In the genomic region with DNA sequence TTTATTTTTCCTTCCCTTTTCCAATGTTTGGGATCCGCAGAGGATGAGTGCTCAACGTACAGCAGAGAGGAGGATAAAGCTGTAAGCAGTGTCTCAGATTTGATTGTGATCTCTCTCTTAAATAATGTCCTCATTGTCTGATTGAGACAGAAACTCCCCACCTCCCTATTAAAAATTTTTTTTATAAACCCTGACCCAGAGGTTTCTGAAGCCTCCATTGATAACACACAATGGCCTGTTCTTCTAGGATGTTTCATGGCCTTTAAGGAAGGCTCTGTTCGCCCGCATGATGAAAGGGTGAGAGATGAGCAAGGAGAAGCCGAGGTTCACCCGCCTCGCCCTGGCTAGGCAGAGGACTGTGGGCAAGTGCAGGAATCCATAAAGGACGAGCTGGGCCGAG, we compare ENCODE assay signal across 31 cellular contexts.
"Had no signal": no experiment of that assay in that cellular context is flagged by ENCODE, and none has a peak within 500 bp of the region (broad histone marks: within the 10 kb centered on the region; RNA-seq: fewer than 3 reads in every experiment).

No MANE protein-coding gene starts in this region.

- H3K36me3 ChIP-seq: brain microvascular endothelial cell, cardiac muscle cell, SJSA1, WERI-Rb-1 had no signal

- H3K4me3 ChIP-seq: cardiac muscle cell, SJSA1 had no signal

- H3K4me2 ChIP-seq: KMS-11 had no signal

- H3K36me3 Mint-ChIP-seq: activated CD8-positive, alpha-beta memory T cell treated with anti-CD3 and anti-CD28 coated beads, Interleukin-2, amount 10 ng/mL, durations not matched to agents 7 days and 5 days; activated naive CD4-positive, alpha-beta T cell treated with anti-CD3 and anti-CD28 coated beads, Interleukin-2, amount 10 ng/mL, durations not matched to agents 7 days and 5 days; activated naive CD8-positive, alpha-beta T cell had no signal

- H3K9me3 Mint-ChIP-seq: activated CD4-positive, alpha-beta memory T cell treated with anti-CD3 and anti-CD28 coated beads, Interleukin-2, amount 10 ng/mL, durations not matched to agents 7 days and 5 days; activated naive CD8-positive, alpha-beta T cell treated with anti-CD3 and anti-CD28 coated beads, Interleukin-2, amount 50 U/mL, for 24 hours; central memory CD8-positive, alpha-beta T cell had no signal

- H3K4me3 Mint-ChIP-seq: activated CD4-positive, alpha-beta memory T cell treated with anti-CD3 and anti-CD28 coated beads, Interleukin-2, amount 10 ng/mL, durations not matched to agents 7 days and 5 days; activated CD8-positive, alpha-beta memory T cell treated with anti-CD3 and anti-CD28 coated beads, Interleukin-2, amount 10 ng/mL, durations not matched to agents 7 days and 5 days; activated naive CD4-positive, alpha-beta T cell treated with anti-CD3 and anti-CD28 coated beads, Interleukin-2, amount 10 ng/mL, durations not matched to agents 7 days and 5 days; activated naive CD8-positive, alpha-beta T cell; activated naive CD8-positive, alpha-beta T cell treated with anti-CD3 and anti-CD28 coated beads, Interleukin-2, amount 50 U/mL, for 24 hours; central memory CD8-positive, alpha-beta T cell had no signal

- DNase-seq: activated CD4-positive, alpha-beta memory T cell treated with anti-CD3 and anti-CD28 coated beads, Interleukin-2, amount 10 ng/mL, durations not matched to agents 7 days and 5 days; activated CD4-positive, alpha-beta T cell treated with anti-CD3 and anti-CD28 coated beads for 1 hour; activated CD4-positive, alpha-beta T cell treated with anti-CD3 and anti-CD28 coated beads for 48 hours; activated CD4-positive, CD25-positive, alpha-beta regulatory T cell; activated CD8-positive, alpha-beta memory T cell treated with anti-CD3 and anti-CD28 coated beads for 24 hours; activated CD8-positive, alpha-beta memory T cell treated with anti-CD3 and anti-CD28 coated beads, Interleukin-2, amount 10 ng/mL, durations not matched to agents 7 days and 5 days; activated CD8-positive, alpha-beta memory T cell treated with anti-CD3 and anti-CD28 coated beads, Interleukin-2, amount 50 U/mL, for 48 hours; activated effector memory CD4-positive, alpha-beta T cell treated with Interleukin-2 at 50 U/mL for 16 hours; activated naive CD4-positive, alpha-beta T cell treated with anti-CD3 and anti-CD28 coated beads, Interleukin-2, amount 10 ng/mL, durations not matched to agents 7 days and 5 days; activated naive CD8-positive, alpha-beta T cell treated with anti-CD3 and anti-CD28 coated beads, Interleukin-2, amount 50 U/mL, for 24 hours; activated T-cell treated with anti-CD3 and anti-CD28 coated beads, Interleukin-2, amount 50 U/mL, for 48 hours; anterior cingulate cortex; brain microvascular endothelial cell; NCI-H1105; NCI-H1417 treated with DMSO at 0.1 percent for 48 hours; NCI-H2029; NCI-H345; NCI-H524 treated with DMSO at 0.1 percent for 48 hours; RPMI8226; SHP77 treated with DMSO at 0.1 percent for 48 hours; SW 1271; T-helper 1 cell; T-helper 2 cell; T-helper 9 cell; WERI-Rb-1 had no signal

- H3K4me1 ChIP-seq: SJSA1 had no signal

- H3K27me3 ChIP-seq: brain microvascular endothelial cell, cardiac muscle cell, SJSA1 had no signal

- ATAC-seq: activated CD8-positive, alpha-beta memory T cell treated with anti-CD3 and anti-CD28 coated beads, Interleukin-2, amount 10 ng/mL, durations not matched to agents 7 days and 5 days; activated naive CD8-positive, alpha-beta T cell treated with anti-CD3 and anti-CD28 coated beads, Interleukin-2, amount 50 U/mL, for 24 hours; Panc1 had no signal

- H3K9ac ChIP-seq: KMS-11 had no signal

- H3K27me3 Mint-ChIP-seq: activated CD4-positive, alpha-beta memory T cell treated with anti-CD3 and anti-CD28 coated beads, Interleukin-2, amount 10 ng/mL, durations not matched to agents 7 days and 5 days; activated CD8-positive, alpha-beta memory T cell treated with anti-CD3 and anti-CD28 coated beads, Interleukin-2, amount 10 ng/mL, durations not matched to agents 7 days and 5 days; activated naive CD4-positive, alpha-beta T cell treated with anti-CD3 and anti-CD28 coated beads, Interleukin-2, amount 10 ng/mL, durations not matched to agents 7 days and 5 days had no signal

- H3K9me3 ChIP-seq: SJSA1 had no signal

- H3K4me1 Mint-ChIP-seq: activated CD4-positive, alpha-beta memory T cell treated with anti-CD3 and anti-CD28 coated beads, Interleukin-2, amount 10 ng/mL, durations not matched to agents 7 days and 5 days; activated CD8-positive, alpha-beta memory T cell treated with anti-CD3 and anti-CD28 coated beads, Interleukin-2, amount 10 ng/mL, durations not matched to agents 7 days and 5 days; activated naive CD4-positive, alpha-beta T cell treated with anti-CD3 and anti-CD28 coated beads, Interleukin-2, amount 10 ng/mL, durations not matched to agents 7 days and 5 days; activated naive CD8-positive, alpha-beta T cell treated with anti-CD3 and anti-CD28 coated beads, Interleukin-2, amount 50 U/mL, for 24 hours; central memory CD8-positive, alpha-beta T cell had no signal

- H3K27ac ChIP-seq: brain microvascular endothelial cell, cardiac muscle cell, KMS-11, SJSA1, WERI-Rb-1 had no signal

- H3K27ac Mint-ChIP-seq: activated CD4-positive, alpha-beta memory T cell treated with anti-CD3 and anti-CD28 coated beads, Interleukin-2, amount 10 ng/mL, durations not matched to agents 7 days and 5 days; activated CD8-positive, alpha-beta memory T cell treated with anti-CD3 and anti-CD28 coated beads, Interleukin-2, amount 10 ng/mL, durations not matched to agents 7 days and 5 days; activated naive CD4-positive, alpha-beta T cell treated with anti-CD3 and anti-CD28 coated beads, Interleukin-2, amount 10 ng/mL, durations not matched to agents 7 days and 5 days; activated naive CD8-positive, alpha-beta T cell; activated naive CD8-positive, alpha-beta T cell treated with anti-CD3 and anti-CD28 coated beads, Interleukin-2, amount 50 U/mL, for 24 hours had no signal
